ENCODE assay signal across 8 cellular contexts in genomic region chr17:59440757-59441458, GRCh38.
DNase-seq lines count a peak whose midpoint lies in the region; ATAC-seq and TF ChIP-seq lines count a peak whose summit lies in the region.

No MANE protein-coding gene starts in this region.

- ATAC-seq in HG03432 (IDR thresholded peaks at IDR 0.05; ENCODE audit: unreplicated experiment) (peak; percentile 57), left lung (peak; percentile 98), HG02938 (IDR thresholded peaks at IDR 0.05; ENCODE audit: unreplicated experiment) (no peak)

- no peaks in the 10 kb centered on the region for H3K27me3 ChIP-seq in left lung

- peak overlapping the region; percentile 33 for H3K27ac ChIP-seq in cingulate gyrus (ENCODE audit: low read depth, low read length)
- H3K27ac ChIP-seq in left lung, result no peak overlapping the region

- no peaks in the 10 kb centered on the region for H3K9me3 ChIP-seq in left lung

- DNase-seq in GM12865 (ENCODE audit: low read depth) (peak; percentile 92), NCI-H526 treated with DMSO at 0.1 percent for 48 hours (lab: John Stamatoyannopoulos, UW) (peak; percentile 94), left lung (peak in 1 of 2 donors; percentile 86)
- peak; percentile 94 for DNase-seq in activated CD4-positive, alpha-beta T cell treated with anti-CD3 and anti-CD28 coated beads for 48 hours
- peak; percentile 92 for DNase-seq in stimulated activated CD4-positive, alpha-beta T cell treated with anti-CD3 and anti-CD28 coated beads, Interleukin-4, amount 100 ng/mL, for 24 hours

- peak; percentile 78 for TF ChIP-seq CTCF in GM12865 (IDR thresholded peaks at IDR 0.05; ENCODE audit: insufficient read depth, low read depth, low read length, missing control alignments)
- peak; percentile 83 to 84 for TF ChIP-seq CTCF in left lung (IDR thresholded peaks at IDR 0.05)

- intact Hi-C loops in left lung (cut with DNase I), result no loop called here

- peaks cover 0 to 45% of the 10 kb centered on the region in 2 donors for H3K4me1 ChIP-seq in left lung

- no peaks in the 10 kb centered on the region for H3K36me3 ChIP-seq in left lung

- no peak overlapping the region for H3K4me3 ChIP-seq in GM12865 (ENCODE audit: low read depth, low read length)
- H3K4me3 ChIP-seq in left lung, result no peak overlapping the region
